1 cellular context compared by ENCODE assay signal in the genomic region with DNA sequence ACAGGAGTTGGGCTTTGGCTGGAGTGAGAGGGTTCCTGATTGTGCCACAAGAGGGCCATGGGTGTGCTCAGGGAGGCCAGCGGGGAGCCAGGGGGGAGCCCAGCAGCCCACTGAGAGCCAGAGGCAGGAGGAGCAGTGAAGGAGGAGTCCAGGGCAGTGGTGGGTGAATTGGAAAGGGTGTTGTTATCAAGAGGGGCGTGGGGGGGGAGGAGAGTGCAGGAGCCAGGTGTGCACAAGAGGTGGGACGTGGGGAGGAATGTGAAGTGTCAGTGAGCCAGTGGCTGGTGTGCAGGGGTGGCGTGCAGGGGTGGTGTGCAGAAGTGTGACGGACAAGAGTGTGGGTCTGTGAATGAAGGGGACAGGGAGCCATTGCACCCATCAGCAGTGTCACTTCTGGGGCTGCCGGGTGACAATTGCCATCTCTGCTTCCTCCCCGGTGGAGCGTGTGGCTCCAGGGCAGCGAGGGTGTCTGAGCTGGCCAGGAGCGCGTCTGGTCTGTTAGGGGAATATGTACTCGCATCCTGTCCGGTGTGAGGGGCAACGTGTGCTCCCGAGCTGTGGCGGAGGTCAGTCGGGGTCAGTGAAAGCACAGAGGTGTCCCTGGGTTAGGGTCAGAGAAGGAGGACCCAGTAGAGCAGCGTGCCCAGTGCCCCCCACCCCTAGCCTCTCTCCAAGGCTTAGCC.
TF ChIP-seq lines count a peak whose summit lies in the region.

No MANE protein-coding gene starts in this region.

TF ChIP-seq in HepG2, 621 proteins besides CTCF, POLR2A, EP300 and RAD21:
- TF ChIP-seq MEIS1 (CRISPR knock-in tag; IDR thresholded peaks at IDR 0.05; ENCODE audit: borderline replicate concordance), result 0 out of 2 replicates have a peak, but pooled peaks have one; percentile 58
- no peak for TF ChIP-seq HNRNPH1 (optimal IDR thresholded peaks at IDR 0.05; ENCODE audit: low read depth, low read length)
- no peak for TF ChIP-seq SNRNP70 (IDR thresholded peaks at IDR 0.05; ENCODE audit: low read depth, low read length)
- TF ChIP-seq, protein P1, sequence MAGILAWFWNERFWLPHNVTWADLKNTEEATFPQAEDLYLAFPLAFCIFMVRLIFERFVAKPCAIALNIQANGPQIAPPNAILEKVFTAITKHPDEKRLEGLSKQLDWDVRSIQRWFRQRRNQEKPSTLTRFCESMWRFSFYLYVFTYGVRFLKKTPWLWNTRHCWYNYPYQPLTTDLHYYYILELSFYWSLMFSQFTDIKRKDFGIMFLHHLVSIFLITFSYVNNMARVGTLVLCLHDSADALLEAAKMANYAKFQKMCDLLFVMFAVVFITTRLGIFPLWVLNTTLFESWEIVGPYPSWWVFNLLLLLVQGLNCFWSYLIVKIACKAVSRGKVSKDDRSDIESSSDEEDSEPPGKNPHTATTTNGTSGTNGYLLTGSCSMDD (CRISPR knock-in tag; IDR thresholded peaks at IDR 0.05), result no peak
- no peak for TF ChIP-seq KDM6A (CRISPR knock-in tag; IDR thresholded peaks at IDR 0.05; ENCODE audit: low read depth)
- TF ChIP-seq YEATS4 (CRISPR knock-in tag; IDR thresholded peaks at IDR 0.05; ENCODE audit: borderline replicate concordance), result no peak
- no peak for TF ChIP-seq NR2F2 (IDR thresholded peaks at IDR 0.05; ENCODE audit: borderline replicate concordance, low read depth)
- TF ChIP-seq STAG1 (CRISPR knock-in tag; IDR thresholded peaks at IDR 0.05), result 0 out of 2 replicates have a peak, but pooled peaks have one; percentile 4
- TF ChIP-seq ZNF263 (CRISPR knock-in tag; IDR thresholded peaks at IDR 0.05), result peak; percentile 56; the same call in 1 of the 2 replicates
- peak; percentile 45 for TF ChIP-seq XRCC5 (optimal IDR thresholded peaks at IDR 0.05; ENCODE audit: low read length)
- no peak for TF ChIP-seq ZIK1 (CRISPR knock-in tag; IDR thresholded peaks at IDR 0.05; ENCODE audit: borderline replicate concordance, low read depth)
- TF ChIP-seq, protein P2, sequence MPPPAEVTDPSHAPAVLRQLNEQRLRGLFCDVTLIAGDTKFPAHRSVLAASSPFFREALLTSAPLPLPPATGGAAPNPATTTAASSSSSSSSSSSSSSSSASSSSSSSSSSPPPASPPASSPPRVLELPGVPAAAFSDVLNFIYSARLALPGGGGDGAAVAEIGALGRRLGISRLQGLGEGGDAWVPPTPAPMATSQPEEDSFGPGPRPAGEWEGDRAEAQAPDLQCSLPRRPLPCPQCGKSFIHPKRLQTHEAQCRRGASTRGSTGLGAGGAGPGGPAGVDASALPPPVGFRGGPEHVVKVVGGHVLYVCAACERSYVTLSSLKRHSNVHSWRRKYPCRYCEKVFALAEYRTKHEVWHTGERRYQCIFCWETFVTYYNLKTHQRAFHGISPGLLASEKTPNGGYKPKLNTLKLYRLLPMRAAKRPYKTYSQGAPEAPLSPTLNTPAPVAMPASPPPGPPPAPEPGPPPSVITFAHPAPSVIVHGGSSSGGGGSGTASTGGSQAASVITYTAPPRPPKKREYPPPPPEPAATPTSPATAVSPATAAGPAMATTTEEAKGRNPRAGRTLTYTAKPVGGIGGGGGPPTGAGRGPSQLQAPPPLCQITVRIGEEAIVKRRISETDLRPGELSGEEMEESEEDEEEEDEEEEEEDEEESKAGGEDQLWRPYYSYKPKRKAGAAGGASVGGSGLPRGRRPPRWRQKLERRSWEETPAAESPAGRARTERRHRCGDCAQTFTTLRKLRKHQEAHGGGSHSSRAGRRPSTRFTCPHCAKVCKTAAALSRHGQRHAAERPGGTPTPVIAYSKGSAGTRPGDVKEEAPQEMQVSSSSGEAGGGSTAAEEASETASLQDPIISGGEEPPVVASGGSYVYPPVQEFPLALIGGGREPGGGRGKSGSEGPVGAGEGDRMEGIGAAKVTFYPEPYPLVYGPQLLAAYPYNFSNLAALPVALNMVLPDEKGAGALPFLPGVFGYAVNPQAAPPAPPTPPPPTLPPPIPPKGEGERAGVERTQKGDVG (CRISPR knock-in tag; IDR thresholded peaks at IDR 0.05; ENCODE audit: borderline replicate concordance), result no peak
- TF ChIP-seq ZNF878 (CRISPR knock-in tag; IDR thresholded peaks at IDR 0.05), result no peak
- TF ChIP-seq, protein P3, sequence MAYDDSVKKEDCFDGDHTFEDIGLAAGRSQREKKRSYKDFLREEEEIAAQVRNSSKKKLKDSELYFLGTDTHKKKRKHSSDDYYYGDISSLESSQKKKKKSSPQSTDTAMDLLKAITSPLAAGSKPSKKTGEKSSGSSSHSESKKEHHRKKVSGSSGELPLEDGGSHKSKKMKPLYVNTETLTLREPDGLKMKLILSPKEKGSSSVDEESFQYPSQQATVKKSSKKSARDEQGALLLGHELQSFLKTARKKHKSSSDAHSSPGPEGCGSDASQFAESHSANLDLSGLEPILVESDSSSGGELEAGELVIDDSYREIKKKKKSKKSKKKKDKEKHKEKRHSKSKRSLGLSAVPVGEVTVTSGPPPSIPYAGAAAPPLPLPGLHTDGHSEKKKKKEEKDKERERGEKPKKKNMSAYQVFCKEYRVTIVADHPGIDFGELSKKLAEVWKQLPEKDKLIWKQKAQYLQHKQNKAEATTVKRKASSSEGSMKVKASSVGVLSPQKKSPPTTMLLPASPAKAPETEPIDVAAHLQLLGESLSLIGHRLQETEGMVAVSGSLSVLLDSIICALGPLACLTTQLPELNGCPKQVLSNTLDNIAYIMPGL (CRISPR knock-in tag; IDR thresholded peaks at IDR 0.05; ENCODE audit: borderline replicate concordance in 1 of 2, low read depth in 1 of 2), result peak in 1 of 2 experiments; percentile 51; a peak in 1 of 4 replicates
- TF ChIP-seq ZNF543 (CRISPR knock-in tag; IDR thresholded peaks at IDR 0.05), result 0 out of 2 replicates have a peak, but pooled peaks have one; percentile 42
- TF ChIP-seq ZNF101 (CRISPR knock-in tag; IDR thresholded peaks at IDR 0.05; ENCODE audit: borderline replicate concordance, low read depth), result no peak
- TF ChIP-seq ISL2 (CRISPR knock-in tag; IDR thresholded peaks at IDR 0.05), result no peak
- TF ChIP-seq ZFX (CRISPR knock-in tag; IDR thresholded peaks at IDR 0.05; ENCODE audit: low read depth), result peak; percentile 21; the same call in 1 of the 2 replicates
- TF ChIP-seq RXRA (CRISPR knock-in tag; IDR thresholded peaks at IDR 0.05), result 0 out of 2 replicates have a peak, but pooled peaks have one; percentile 17
- TF ChIP-seq, protein P4, sequence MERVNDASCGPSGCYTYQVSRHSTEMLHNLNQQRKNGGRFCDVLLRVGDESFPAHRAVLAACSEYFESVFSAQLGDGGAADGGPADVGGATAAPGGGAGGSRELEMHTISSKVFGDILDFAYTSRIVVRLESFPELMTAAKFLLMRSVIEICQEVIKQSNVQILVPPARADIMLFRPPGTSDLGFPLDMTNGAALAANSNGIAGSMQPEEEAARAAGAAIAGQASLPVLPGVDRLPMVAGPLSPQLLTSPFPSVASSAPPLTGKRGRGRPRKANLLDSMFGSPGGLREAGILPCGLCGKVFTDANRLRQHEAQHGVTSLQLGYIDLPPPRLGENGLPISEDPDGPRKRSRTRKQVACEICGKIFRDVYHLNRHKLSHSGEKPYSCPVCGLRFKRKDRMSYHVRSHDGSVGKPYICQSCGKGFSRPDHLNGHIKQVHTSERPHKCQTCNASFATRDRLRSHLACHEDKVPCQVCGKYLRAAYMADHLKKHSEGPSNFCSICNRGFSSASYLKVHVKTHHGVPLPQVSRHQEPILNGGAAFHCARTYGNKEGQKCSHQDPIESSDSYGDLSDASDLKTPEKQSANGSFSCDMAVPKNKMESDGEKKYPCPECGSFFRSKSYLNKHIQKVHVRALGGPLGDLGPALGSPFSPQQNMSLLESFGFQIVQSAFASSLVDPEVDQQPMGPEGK (CRISPR knock-in tag; IDR thresholded peaks at IDR 0.05), result peak; percentile 86
- TF ChIP-seq ZNF30 (CRISPR knock-in tag; IDR thresholded peaks at IDR 0.05), result no peak
- peak; percentile 76; the same call in 1 of the 2 replicates for TF ChIP-seq ZNF343 (CRISPR knock-in tag; IDR thresholded peaks at IDR 0.05)
- no peak for TF ChIP-seq CREB1 (IDR thresholded peaks at IDR 0.05)
- TF ChIP-seq CREB1 (CRISPR knock-in tag; IDR thresholded peaks at IDR 0.05), result no peak
- peak; percentile 40; the same call in 1 of the 2 replicates for TF ChIP-seq PCBP1 (IDR thresholded peaks at IDR 0.05; ENCODE audit: borderline replicate concordance, low read depth, low read length)
- 0 out of 2 replicates have a peak, but pooled peaks have one; percentile 20 for TF ChIP-seq ZBTB7B (CRISPR knock-in tag; IDR thresholded peaks at IDR 0.05)
- TF ChIP-seq MED1 (CRISPR knock-in tag; IDR thresholded peaks at IDR 0.05), result no peak
- peak; percentile 69; the same call in 1 of the 2 replicates for TF ChIP-seq ZNF768 (CRISPR knock-in tag; IDR thresholded peaks at IDR 0.05)
- TF ChIP-seq, protein P5, sequence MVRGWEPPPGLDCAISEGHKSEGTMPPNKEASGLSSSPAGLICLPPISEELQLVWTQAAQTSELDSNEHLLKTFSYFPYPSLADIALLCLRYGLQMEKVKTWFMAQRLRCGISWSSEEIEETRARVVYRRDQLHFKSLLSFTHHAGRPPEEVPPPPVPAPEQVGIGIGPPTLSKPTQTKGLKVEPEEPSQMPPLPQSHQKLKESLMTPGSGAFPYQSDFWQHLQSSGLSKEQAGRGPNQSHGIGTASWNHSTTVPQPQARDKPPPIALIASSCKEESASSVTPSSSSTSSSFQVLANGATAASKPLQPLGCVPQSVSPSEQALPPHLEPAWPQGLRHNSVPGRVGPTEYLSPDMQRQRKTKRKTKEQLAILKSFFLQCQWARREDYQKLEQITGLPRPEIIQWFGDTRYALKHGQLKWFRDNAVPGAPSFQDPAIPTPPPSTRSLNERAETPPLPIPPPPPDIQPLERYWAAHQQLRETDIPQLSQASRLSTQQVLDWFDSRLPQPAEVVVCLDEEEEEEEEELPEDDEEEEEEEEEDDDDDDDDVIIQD (CRISPR knock-in tag; IDR thresholded peaks at IDR 0.05; ENCODE audit: low read depth), result no peak
